In genomic region chr20:46119028-46119546, GRCh38 we compare ENCODE assay signal across 8 cellular contexts. TPM values are rescaled to one million over a fixed set of nuclear protein-coding genes. Genes with fewer than 3 reads are reported as not detected.
DNase-seq lines count a peak whose midpoint lies in the region; ATAC-seq lines count a peak whose summit lies in the region.

No MANE protein-coding gene starts in this region.

- ATAC-seq in GM21526 (IDR thresholded peaks at IDR 0.05; ENCODE audit: low FRiP score, unreplicated experiment) (peak; percentile 33), T-helper 17 cell (peak; percentile 59), GM18519 (IDR thresholded peaks at IDR 0.05; ENCODE audit: low FRiP score, unreplicated experiment) (no peak), GM18867 (IDR thresholded peaks at IDR 0.05; ENCODE audit: unreplicated experiment) (no peak)
- ATAC-seq in naive thymus-derived CD8-positive, alpha-beta T cell = no peak

- peak overlapping the region; percentile 67 for H3K4me3 ChIP-seq in GM08714 (ENCODE audit: low read length)

- peak overlapping the region; percentile 41 for H3K4me3 Mint-ChIP-seq in T-helper 17 cell
- peak overlapping the region in 9 of 10 donors; percentile 59 to 98 (median 95) for H3K4me3 Mint-ChIP-seq in naive thymus-derived CD8-positive, alpha-beta T cell

- peaks cover 19% of the 10 kb centered on the region for H3K4me1 Mint-ChIP-seq in T-helper 17 cell
- peaks cover 16 to 49% (median 26%) of the 10 kb centered on the region in 4 donors for H3K4me1 Mint-ChIP-seq in naive thymus-derived CD8-positive, alpha-beta T cell

- no peaks in the 10 kb centered on the region for H3K9me3 ChIP-seq in T-helper 17 cell (ENCODE audit: control insufficient read depth, low read length, poor library complexity, severe bottlenecking)

- H3K36me3 Mint-ChIP-seq in T-helper 17 cell (ENCODE audit: low read depth) = peaks cover 4% of the 10 kb centered on the region
- H3K36me3 Mint-ChIP-seq in naive thymus-derived CD8-positive, alpha-beta T cell = peaks cover 0 to 16% (median 7%) of the 10 kb centered on the region in 3 donors

- no peak for DNase-seq in T-helper 17 cell
- peak in 1 of 10 donors; percentile 11 for DNase-seq in naive thymus-derived CD8-positive, alpha-beta T cell
- DNase-seq in SIG-M5 (lab: John Stamatoyannopoulos, UW) = no peak
- no peak for DNase-seq in pons (ENCODE audit: low spot score)

- H3K27ac Mint-ChIP-seq in T-helper 17 cell = peak overlapping the region; percentile 81
- H3K27ac Mint-ChIP-seq in naive thymus-derived CD8-positive, alpha-beta T cell = peak overlapping the region in 5 of 10 donors; percentile 28 to 87 (median 79)

- POLR2A ChIA-PET in naive thymus-derived CD8-positive, alpha-beta T cell (lab: Charles Lee) = no interaction called here

- H3K9me3 Mint-ChIP-seq in naive thymus-derived CD8-positive, alpha-beta T cell = no peaks in the 10 kb centered on the region

- H3K27me3 Mint-ChIP-seq in T-helper 17 cell = peaks cover 24% of the 10 kb centered on the region
- peaks cover 2 to 20% (median 5%) of the 10 kb centered on the region in 5 donors for H3K27me3 Mint-ChIP-seq in naive thymus-derived CD8-positive, alpha-beta T cell

RNA-seq across cellular contexts. Expression of gene CD40, which starts 1.0 kb away (rescaled TPM):
- total RNA-seq in T-helper 17 cell = 1 to 10 TPM in 1 of 2 donors, under 1 TPM in 1; 0.68 to 5.8 TPM
- 10 to 100 TPM; 10.1 to 11.8 TPM for total RNA-seq in naive thymus-derived CD8-positive, alpha-beta T cell
- 1 to 10 TPM; 2.0 to 4.3 (median 3.1) TPM for polyA plus RNA-seq in naive thymus-derived CD8-positive, alpha-beta T cell

RNA-seq across cellular contexts. Expression of gene NCOA5, which starts 29.3 kb away (rescaled TPM):
- 10 to 100 TPM; 14.5 to 15.0 TPM for total RNA-seq in T-helper 17 cell
- 10 to 100 TPM; 42.2 to 43.9 TPM for total RNA-seq in naive thymus-derived CD8-positive, alpha-beta T cell
- polyA plus RNA-seq in naive thymus-derived CD8-positive, alpha-beta T cell = 10 to 100 TPM; 13.0 to 36.0 (median 18.4) TPM

Comparison
In these comparisons a context has a peak if more than half of its experiments do, and no peak if none do; other contexts are left out.
1. ATAC-seq: peak in GM21526 (single experiment) and T-helper 17 cell (single experiment); none in naive thymus-derived CD8-positive, alpha-beta T cell (0 of 2), GM18519 (single experiment) and GM18867 (single experiment).